In the genomic region with DNA sequence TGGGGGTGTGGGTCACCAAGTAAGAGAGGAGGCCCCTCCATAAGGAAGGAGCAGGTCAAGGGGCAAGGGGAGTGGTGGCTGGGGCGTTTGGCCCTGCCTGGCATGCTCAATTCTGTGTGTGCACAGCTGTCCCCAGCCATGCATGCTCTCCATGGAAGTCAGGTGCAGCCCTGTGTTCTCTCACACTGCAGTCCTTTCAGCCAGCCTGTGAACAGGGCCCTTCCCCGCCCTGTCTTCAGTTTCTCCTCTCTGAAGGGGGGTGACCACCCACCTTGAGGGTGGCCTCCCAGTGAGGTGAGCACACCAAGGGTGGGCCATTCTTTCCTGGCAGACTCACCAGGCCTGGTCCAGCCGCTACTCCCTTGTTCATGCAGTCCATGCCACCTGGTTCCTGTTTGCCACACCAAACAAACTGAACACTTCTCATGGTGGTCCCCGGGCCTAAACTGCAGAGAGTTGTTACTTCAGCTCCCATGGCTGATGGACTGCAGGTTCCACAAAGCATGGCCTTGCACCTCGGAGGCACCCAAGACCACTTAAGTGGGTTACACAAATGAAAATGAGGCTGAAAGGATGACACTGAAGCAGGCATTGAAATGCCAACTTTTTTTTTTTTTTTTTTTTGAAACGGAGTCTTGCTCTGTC, we compare ENCODE assay signal across 1 cellular context.
TF ChIP-seq lines count a peak whose summit lies in the region.

No MANE protein-coding gene starts in this region.

TF ChIP-seq in SK-N-SH, 30 proteins besides CTCF, POLR2A, EP300 and RAD21:
- no peak for TF ChIP-seq RFX5 (IDR thresholded peaks at IDR 0.05; ENCODE audit: low read length)
- TF ChIP-seq JUND (IDR thresholded peaks at IDR 0.05) = no peak
- TF ChIP-seq GATA2 (CRISPR knock-in tag; IDR thresholded peaks at IDR 0.05) = no peak
- no peak for TF ChIP-seq YY1 (IDR thresholded peaks at IDR 0.05; ENCODE audit: low read depth)
- no peak for TF ChIP-seq RXRA (IDR thresholded peaks at IDR 0.05; ENCODE audit: borderline replicate concordance, low read depth)
